Comparison of ENCODE assay signal across 8 cellular contexts in genomic region chr3:14946749-14947104, GRCh38. TPM values are rescaled to one million over a fixed set of nuclear protein-coding genes. Genes with fewer than 3 reads are reported as not detected.
DNase-seq lines count a peak whose midpoint lies in the region; ATAC-seq and TF ChIP-seq lines count a peak whose summit lies in the region.

No MANE protein-coding gene starts in this region.

- 0 to 5% methylated on average over 4 to 5 of the region's 8 CpGs for WGBS in mesodermal cell (ENCODE audit: insufficient coverage in 2 of 2), 2 experiments
- 1% methylated on average over 8 of the region's 8 CpGs for WGBS in aorta, 2 donors

- H3K9me3 ChIP-seq in left ventricle myocardium inferior (replicated peaks) = no peaks in the 10 kb centered on the region
- H3K9me3 ChIP-seq in mesodermal cell (ENCODE audit: control insufficient read depth, low read length) = no peaks in the 10 kb centered on the region
- no peaks in the 10 kb centered on the region for H3K9me3 ChIP-seq in aorta (ENCODE audit: control insufficient read depth, low read length)

- H3K4me1 ChIP-seq in left ventricle myocardium inferior (peaks cover 71% of the 10 kb centered on the region), mesodermal cell (ENCODE audit: control insufficient read depth, insufficient read depth, low read length, poor library complexity, severe bottlenecking) (peaks cover 24% of the 10 kb centered on the region), aorta (ENCODE audit: control insufficient read depth in 1 of 2, insufficient read depth in 2 of 2, low read length in 2 of 2) (peaks cover 0 to 7% of the 10 kb centered on the region in 2 donors)

- in situ Hi-C loops in brain microvascular endothelial cell (cut with HindIII; ENCODE audit: low pct_ligation_motif_present, low sequenced_read_pairs) = no loop called here

- peak overlapping the region; percentile 96 for H3K27ac ChIP-seq in left ventricle myocardium inferior (replicated peaks)
- H3K27ac ChIP-seq in brain microvascular endothelial cell = peak overlapping the region; percentile 100
- peak overlapping the region; percentile 100 for H3K27ac ChIP-seq in mesodermal cell (ENCODE audit: low read depth, low read length, severe bottlenecking)
- H3K27ac ChIP-seq in aorta (ENCODE audit: low read depth in 1 of 2, low read length in 2 of 2) = peak overlapping the region; percentile 76 to 99

- TF ChIP-seq CTCF in left ventricle myocardium inferior (IDR thresholded peaks at IDR 0.05; ENCODE audit: borderline replicate concordance) (no peak), brain microvascular endothelial cell (IDR thresholded peaks at IDR 0.05; ENCODE audit: low read depth, low read length, missing control alignments) (no peak)

- H3K27me3 ChIP-seq in left ventricle myocardium inferior (ENCODE audit: low read depth) (no peaks in the 10 kb centered on the region), brain microvascular endothelial cell (replicated peaks) (no peaks in the 10 kb centered on the region), aorta (ENCODE audit: control insufficient read depth in 1 of 2, insufficient read depth in 2 of 2, low read length in 1 of 2) (no peaks in the 10 kb centered on the region)

- DNase-seq in left ventricle myocardium inferior = no peak
- no peak for DNase-seq in left ventricle myocardium superior
- DNase-seq in brain microvascular endothelial cell = no peak
- no peak for DNase-seq in aorta
- DNase-seq in NCI-H2081 (lab: John Stamatoyannopoulos, UW) = no peak
- no peak for DNase-seq in MV-4-11 (lab: John Stamatoyannopoulos, UW)

- H3K36me3 ChIP-seq in left ventricle myocardium inferior = peaks cover 28% of the 10 kb centered on the region
- peaks cover 12% of the 10 kb centered on the region for H3K36me3 ChIP-seq in brain microvascular endothelial cell (replicated peaks)
- peaks cover 46% of the 10 kb centered on the region for H3K36me3 ChIP-seq in mesodermal cell (ENCODE audit: control insufficient read depth, insufficient read depth, low read length)
- no peaks in the 10 kb centered on the region for H3K36me3 ChIP-seq in aorta (ENCODE audit: control insufficient read depth in 1 of 2, insufficient read depth in 2 of 2, low read length in 1 of 2)

- ATAC-seq in left ventricle myocardium superior (no peak), aorta (ENCODE audit: low FRiP score) (no peak), GM21447 (IDR thresholded peaks at IDR 0.05; ENCODE audit: unreplicated experiment) (no peak)

- H3K4me3 ChIP-seq in left ventricle myocardium inferior = peak overlapping the region; percentile 85
- peak overlapping the region; percentile 84 for H3K4me3 ChIP-seq in brain microvascular endothelial cell (ENCODE audit: low read depth, low read length)
- peak overlapping the region; percentile 88 for H3K4me3 ChIP-seq in mesodermal cell (ENCODE audit: extremely low read depth, insufficient read depth, low read length, poor library complexity, severe bottlenecking)
- peak overlapping the region; percentile 44 to 97 for H3K4me3 ChIP-seq in aorta (ENCODE audit: low read length in 2 of 2)

- intact Hi-C loops in left ventricle myocardium inferior (cut with micrococcal nuclease) = no loop called here
- intact Hi-C loops in left ventricle myocardium superior (cut with micrococcal nuclease) = no loop called here
- intact Hi-C loops in aorta (cut with DNase I) = loop anchor here in 1 of 2 donors (1.0 to 10.0 kb wide), 2 partner anchors 258 to 295 kb away; partner anchors contain the start of genes CAPN7 and CCDC174

RNA-seq across cellular contexts. Expression of gene NR2C2, which starts 0.7 kb away (rescaled TPM):
- total RNA-seq in left ventricle myocardium inferior = 27.4 TPM
- total RNA-seq in left ventricle myocardium superior = 31.8 TPM
- 32.8 TPM for polyA plus RNA-seq in mesodermal cell (2013, experiment 1 of 2)
- 29.5 TPM for polyA plus RNA-seq in mesodermal cell (2013, experiment 2 of 2)
- 10 to 100 TPM; 51.8 to 55.7 TPM for total RNA-seq in aorta
- 10 to 100 TPM in 1 of 2 donors, 1 to 10 TPM in 1; 4.3 to 13.0 TPM for polyA plus RNA-seq in aorta
